Comparison of ENCODE assay signal across 9 cellular contexts in the genomic region with DNA sequence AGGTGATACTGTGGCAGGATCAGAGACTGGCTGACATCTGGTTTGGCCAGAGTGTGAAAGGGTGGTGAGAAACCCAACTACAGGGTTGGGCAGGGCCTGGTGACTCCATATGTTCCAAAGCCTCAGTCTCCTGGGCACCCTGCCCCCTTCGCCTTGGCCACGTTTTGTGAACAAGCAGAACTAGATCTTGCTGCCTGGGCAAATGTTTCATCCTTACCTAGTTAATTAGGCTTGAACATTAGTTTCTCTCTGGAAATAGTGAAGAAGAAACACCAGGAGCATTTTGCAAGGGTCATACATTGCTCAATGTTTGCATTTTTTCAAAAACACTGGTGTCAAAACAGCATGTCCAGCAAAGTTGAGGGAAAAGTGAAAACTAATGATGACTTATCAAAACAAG.
DNase-seq lines count a peak whose midpoint lies in the region; ATAC-seq and TF ChIP-seq lines count a peak whose summit lies in the region.
"Had no signal": no experiment of that assay in that cellular context is flagged by ENCODE, and none has a peak within 500 bp of the region (broad histone marks: within the 10 kb centered on the region; RNA-seq: fewer than 3 reads in every experiment).

No MANE protein-coding gene starts in this region.

- H2AK5ac ChIP-seq in trophoblast cell (ENCODE audit: low read length): no peak overlapping the region

- H3K27me3 ChIP-seq in KMS-11 (ENCODE audit: insufficient read depth, low read depth): no peaks in the 10 kb centered on the region
- H3K27me3 ChIP-seq in esophagus squamous epithelium: no peaks in the 10 kb centered on the region
- no peaks in the 10 kb centered on the region for H3K27me3 ChIP-seq in trophoblast cell (ENCODE audit: insufficient read depth, low read length)
- no peaks in the 10 kb centered on the region for H3K27me3 ChIP-seq in foreskin keratinocyte

- H2AFZ ChIP-seq in KMS-11 (ENCODE audit: low read depth) (peak overlapping the region; percentile 49; the same call in 1 of the 2 replicates), trophoblast cell (ENCODE audit: insufficient read depth, low read length, poor library complexity) (no peak overlapping the region)

- no peaks in the 10 kb centered on the region for H3K9me3 ChIP-seq in esophagus squamous epithelium
- H3K9me3 ChIP-seq in trophoblast cell (ENCODE audit: insufficient read depth, low read depth, low read length): no peaks in the 10 kb centered on the region

- TF ChIP-seq CTCF in KMS-11 (conservative IDR thresholded peaks at IDR 0.05; ENCODE audit: low read depth, low read length) (no peak), esophagus squamous epithelium (IDR thresholded peaks at IDR 0.05) (no peak), foreskin keratinocyte (conservative IDR thresholded peaks at IDR 0.05) (no peak)

- intact Hi-C loops in esophagus squamous epithelium (cut with DNase I): no loop called here

- WGBS in esophagus squamous epithelium, 2 donors: 39 to 44% methylated on average over 2 of the region's 2 CpGs
- WGBS in trophoblast cell (ENCODE audit: extremely low coverage, insufficient coverage, insufficient read length): no CpG with 5 or more reads among the region's 2 CpGs

- H3K79me1 ChIP-seq in trophoblast cell (ENCODE audit: low read length): peaks cover 1% of the 10 kb centered on the region

- H3K79me2 ChIP-seq in KMS-11 (ENCODE audit: insufficient read depth, low read depth) (no peaks in the 10 kb centered on the region), trophoblast cell (ENCODE audit: control insufficient read depth, insufficient read depth, low read length, poor library complexity) (no peaks in the 10 kb centered on the region)

- no peaks in the 10 kb centered on the region for H4K20me1 ChIP-seq in KMS-11 (ENCODE audit: insufficient read depth)

- no peak for ATAC-seq in foreskin keratinocyte

- H2BK120ac ChIP-seq in trophoblast cell (ENCODE audit: insufficient read depth, low read length, poor library complexity): no peak overlapping the region

- no peak overlapping the region for H4K8ac ChIP-seq in trophoblast cell (ENCODE audit: low read depth, low read length)

- H4K12ac ChIP-seq in trophoblast cell (ENCODE audit: low read depth, low read length): no peak overlapping the region

- H3K23ac ChIP-seq in trophoblast cell (ENCODE audit: low read length): no peak overlapping the region

- H3K4me1 ChIP-seq in KMS-11 (ENCODE audit: low read depth, poor library complexity, severe bottlenecking) (peaks cover 36% of the 10 kb centered on the region), esophagus squamous epithelium (peaks cover 9 to 42% (median 13%) of the 10 kb centered on the region in 3 donors), trophoblast cell (ENCODE audit: control insufficient read depth in 1 of 2, insufficient read depth in 2 of 2, low read length in 2 of 2) (no peaks in the 10 kb centered on the region), foreskin keratinocyte (peaks cover 27% of the 10 kb centered on the region)

- H3K4me2 ChIP-seq in KMS-11: peak overlapping the region; percentile 58
- no peak overlapping the region for H3K4me2 ChIP-seq in trophoblast cell (ENCODE audit: low read length)

- H2BK5ac ChIP-seq in trophoblast cell (ENCODE audit: low read depth, low read length, poor library complexity): no peak overlapping the region

- no peak overlapping the region for H3K14ac ChIP-seq in trophoblast cell (ENCODE audit: low read length)

- no peak overlapping the region for H3K4ac ChIP-seq in trophoblast cell (ENCODE audit: low read depth, low read length)

- no peak overlapping the region for H3K18ac ChIP-seq in trophoblast cell (ENCODE audit: low read length)

- H3K4me3 ChIP-seq in KMS-11 (IDR thresholded peaks at IDR 0.05; ENCODE audit: insufficient read depth, low read depth, low read length): no peak overlapping the region
- no peak overlapping the region for H3K4me3 ChIP-seq in esophagus squamous epithelium
- H3K4me3 ChIP-seq in trophoblast cell (ENCODE audit: low read depth, low read length): no peak overlapping the region

- peak overlapping the region; percentile 3 for H4K91ac ChIP-seq in trophoblast cell (ENCODE audit: low read depth, low read length)

- H3K9ac ChIP-seq in KMS-11 (peak overlapping the region; percentile 23; the same call in 1 of the 2 replicates), trophoblast cell (ENCODE audit: low read length) (peak overlapping the region; percentile 4)

- peak overlapping the region; percentile 68 for H3K27ac ChIP-seq in KMS-11
- H3K27ac ChIP-seq in esophagus squamous epithelium: peak overlapping the region; percentile 35 to 71 (median 46)
- no peak overlapping the region for H3K27ac ChIP-seq in trophoblast cell (ENCODE audit: low read depth, low read length)
- no peak overlapping the region for H3K27ac ChIP-seq in foreskin keratinocyte

- no peaks in the 10 kb centered on the region for H3K36me3 ChIP-seq in KMS-11 (ENCODE audit: insufficient read depth)
- no peaks in the 10 kb centered on the region for H3K36me3 ChIP-seq in esophagus squamous epithelium
- no peaks in the 10 kb centered on the region for H3K36me3 ChIP-seq in trophoblast cell (ENCODE audit: control insufficient read depth in 1 of 2, insufficient read depth in 2 of 2, low read length in 2 of 2)

- no peak for TF ChIP-seq POLR2A in esophagus squamous epithelium (IDR thresholded peaks at IDR 0.05)

- DNase-seq in CD1c-positive myeloid dendritic cell (ENCODE audit: extremely low spot score) (peak; percentile 57), esophagus squamous epithelium (lab: John Stamatoyannopoulos, UW) (no peak), trophoblast cell (peak; percentile 14 to 64), A172 (ENCODE audit: low spot score) (no peak), foreskin keratinocyte (no peak), NCI-H1436 treated with DMSO at 0.1 percent for 48 hours (lab: John Stamatoyannopoulos, UW) (no peak)
- DNase-seq: activated CD8-positive, alpha-beta memory T cell treated with anti-CD3 and anti-CD28 coated beads, Interleukin-2, amount 50 U/mL, for 48 hours; KBM-7 had no signal

- H2BK12ac ChIP-seq in trophoblast cell (ENCODE audit: low read length): no peak overlapping the region

Comparison
In these comparisons a context has a peak if more than half of its experiments do, and no peak if none do; other contexts are left out.
1. DNase-seq: peak in CD1c-positive myeloid dendritic cell (single experiment) and trophoblast cell (2 of 2); none in esophagus squamous epithelium (single experiment), A172 (single experiment), foreskin keratinocyte (0 of 2) and NCI-H1436 treated with DMSO at 0.1 percent for 48 hours (single experiment).
2. H3K27ac ChIP-seq: peak in KMS-11 (single experiment) and esophagus squamous epithelium (4 of 4); none in trophoblast cell (single experiment) and foreskin keratinocyte (single experiment).